Comparison of ENCODE assay signal across 9 cellular contexts in the genomic region with DNA sequence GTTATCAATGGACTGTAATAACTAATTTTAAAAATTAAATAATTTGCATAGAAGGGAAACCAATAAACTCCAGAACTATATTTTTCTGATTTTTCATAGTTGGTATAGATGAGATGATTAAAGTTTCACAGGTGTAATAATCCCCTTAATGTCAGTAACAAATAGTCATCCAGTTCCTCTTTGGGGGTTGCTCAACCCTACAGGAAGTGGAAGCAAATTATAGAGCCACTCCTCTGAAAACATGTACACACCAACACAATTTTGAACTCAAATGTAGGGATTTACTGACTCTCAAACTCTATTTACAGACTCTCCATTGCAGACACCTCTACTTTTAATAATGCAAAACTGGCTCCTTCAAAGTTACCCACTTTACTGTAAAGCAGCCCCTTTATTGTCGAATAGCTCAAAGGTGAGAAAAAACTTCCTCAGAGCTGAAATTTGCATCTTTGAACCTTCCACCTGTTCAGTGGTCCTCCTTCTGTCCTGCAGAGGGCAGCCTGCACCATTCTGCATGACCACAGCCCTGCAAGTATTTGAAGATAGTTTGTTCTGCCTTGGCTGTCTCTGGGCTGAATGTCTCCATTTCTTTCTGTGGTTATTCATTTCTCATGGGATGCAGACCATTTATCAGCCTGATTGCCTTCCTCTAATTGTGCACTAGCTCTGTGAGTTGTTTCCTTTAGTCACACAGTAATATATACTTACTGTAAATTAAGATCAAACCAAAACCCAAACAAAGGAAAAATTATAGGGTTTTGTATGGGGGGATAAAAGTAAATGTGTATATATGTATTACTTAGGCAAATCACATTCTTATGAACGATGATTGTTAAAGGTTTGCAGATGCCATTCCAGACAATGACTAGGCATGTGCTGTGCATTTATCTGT.
A peak's percentile ranks its signal among the peaks of the same experiment; 100 is the strongest.
DNase-seq lines count a peak whose midpoint lies in the region; ATAC-seq lines count a peak whose summit lies in the region.
"Had no signal": no experiment of that assay in that cellular context is flagged by ENCODE, and none has a peak within 500 bp of the region (broad histone marks: within the 10 kb centered on the region; RNA-seq: fewer than 3 reads in every experiment).

No MANE protein-coding gene starts in this region.

- no peaks in the 10 kb centered on the region for H3K79me2 ChIP-seq in trophoblast cell (ENCODE audit: control insufficient read depth, insufficient read depth, low read length, poor library complexity)

- no peaks in the 10 kb centered on the region for H3K27me3 ChIP-seq in trophoblast cell (ENCODE audit: insufficient read depth, low read length)
- H3K27me3 ChIP-seq: SJSA1 had no signal

- H3K23ac ChIP-seq in trophoblast cell (ENCODE audit: low read length), result no peak overlapping the region

- no peaks in the 10 kb centered on the region for H3K9me3 ChIP-seq in trophoblast cell (ENCODE audit: insufficient read depth, low read depth, low read length)
- H3K9me3 ChIP-seq: SJSA1 had no signal

- H4K12ac ChIP-seq in trophoblast cell (ENCODE audit: low read depth, low read length), result no peak overlapping the region

- no peak overlapping the region for H4K91ac ChIP-seq in trophoblast cell (ENCODE audit: low read depth, low read length)

- H3K14ac ChIP-seq in trophoblast cell (ENCODE audit: low read length), result no peak overlapping the region

- peaks cover 10% of the 10 kb centered on the region for H3K27me3 Mint-ChIP-seq in activated naive CD4-positive, alpha-beta T cell treated with anti-CD3 and anti-CD28 coated beads for 36 hours (ENCODE audit: low read depth)

- no peak overlapping the region for H3K4me3 ChIP-seq in trophoblast cell (ENCODE audit: low read depth, low read length)
- H3K4me3 ChIP-seq: SJSA1 had no signal

- no CpG with 5 or more reads among the region's 2 CpGs for WGBS in trophoblast cell (ENCODE audit: extremely low coverage, insufficient coverage, insufficient read length)

- ATAC-seq in HG03135 (IDR thresholded peaks at IDR 0.05; ENCODE audit: unreplicated experiment), result peak; percentile 90

- H4K8ac ChIP-seq in trophoblast cell (ENCODE audit: low read depth, low read length), result no peak overlapping the region

- no peak overlapping the region for H3K27ac ChIP-seq in trophoblast cell (ENCODE audit: low read depth, low read length)
- H3K27ac ChIP-seq: SJSA1 had no signal

- no peak overlapping the region for H3K4me3 Mint-ChIP-seq in activated naive CD4-positive, alpha-beta T cell treated with anti-CD3 and anti-CD28 coated beads for 36 hours

- no peak overlapping the region for H2AFZ ChIP-seq in trophoblast cell (ENCODE audit: insufficient read depth, low read length, poor library complexity)

- H3K4me1 ChIP-seq in trophoblast cell (ENCODE audit: control insufficient read depth in 1 of 2, insufficient read depth in 2 of 2, low read length in 2 of 2), result no peaks in the 10 kb centered on the region
- H3K4me1 ChIP-seq: SJSA1 had no signal

- no peaks in the 10 kb centered on the region for H3K79me1 ChIP-seq in trophoblast cell (ENCODE audit: low read length)

- no peak overlapping the region for H2BK5ac ChIP-seq in trophoblast cell (ENCODE audit: low read depth, low read length, poor library complexity)

- no peaks in the 10 kb centered on the region for H3K9me3 Mint-ChIP-seq in activated naive CD4-positive, alpha-beta T cell treated with anti-CD3 and anti-CD28 coated beads for 36 hours

- no peak overlapping the region for H2BK120ac ChIP-seq in trophoblast cell (ENCODE audit: insufficient read depth, low read length, poor library complexity)

- H2AK5ac ChIP-seq in trophoblast cell (ENCODE audit: low read length), result no peak overlapping the region

- no peak overlapping the region for H2BK12ac ChIP-seq in trophoblast cell (ENCODE audit: low read length)

- H3K36me3 Mint-ChIP-seq in activated naive CD4-positive, alpha-beta T cell treated with anti-CD3 and anti-CD28 coated beads for 36 hours (ENCODE audit: low read depth), result no peaks in the 10 kb centered on the region

- H3K36me3 ChIP-seq in trophoblast cell (ENCODE audit: control insufficient read depth in 1 of 2, insufficient read depth in 2 of 2, low read length in 2 of 2), result no peaks in the 10 kb centered on the region
- H3K36me3 ChIP-seq: SJSA1 had no signal

- no peaks in the 10 kb centered on the region for H3K4me1 Mint-ChIP-seq in activated naive CD4-positive, alpha-beta T cell treated with anti-CD3 and anti-CD28 coated beads for 36 hours (ENCODE audit: low read depth)

- H3K4ac ChIP-seq in trophoblast cell (ENCODE audit: low read depth, low read length), result no peak overlapping the region

- H3K27ac Mint-ChIP-seq in activated naive CD4-positive, alpha-beta T cell treated with anti-CD3 and anti-CD28 coated beads for 36 hours, result no peak overlapping the region

- DNase-seq in COLO668 (lab: John Stamatoyannopoulos, UW; ENCODE audit: unreplicated experiment) (peak; percentile 23), GM19238 (ENCODE audit: insufficient read length, low spot score) (peak; percentile 5), NCI-H460 (ENCODE audit: extremely low read depth, low read depth) (peak; percentile 43), glomerular visceral epithelial cell (ENCODE audit: extremely low spot score) (peak; percentile 69), trophoblast cell (peak; percentile 17 to 61), NCI-H2107 (lab: John Stamatoyannopoulos, UW) (no peak)
- DNase-seq in activated naive CD4-positive, alpha-beta T cell treated with anti-CD3 and anti-CD28 coated beads for 36 hours, result peak; percentile 62

- intact Hi-C loops in activated naive CD4-positive, alpha-beta T cell treated with anti-CD3 and anti-CD28 coated beads for 36 hours (cut with micrococcal nuclease), result loop anchor here (2.0 to 5.0 kb wide), 4 partner anchors 884 to 1189 kb away; no protein-coding TSS in a partner anchor

- CTCF ChIA-PET in activated naive CD4-positive, alpha-beta T cell treated with anti-CD3 and anti-CD28 coated beads for 36 hours (lab: Charles Lee), result interaction anchor here (0.6 to 1.5 kb wide), 3 partner anchors 11 to 1188 kb away, joined by 3 to 8 read pairs (median 3); no protein-coding TSS in a partner anchor

- no peak overlapping the region for H3K4me2 ChIP-seq in trophoblast cell (ENCODE audit: low read length)

- no peak overlapping the region for H3K18ac ChIP-seq in trophoblast cell (ENCODE audit: low read length)

- H3K9ac ChIP-seq in trophoblast cell (ENCODE audit: low read length), result no peak overlapping the region
